32 cellular contexts compared by ENCODE assay signal in the genomic region with DNA sequence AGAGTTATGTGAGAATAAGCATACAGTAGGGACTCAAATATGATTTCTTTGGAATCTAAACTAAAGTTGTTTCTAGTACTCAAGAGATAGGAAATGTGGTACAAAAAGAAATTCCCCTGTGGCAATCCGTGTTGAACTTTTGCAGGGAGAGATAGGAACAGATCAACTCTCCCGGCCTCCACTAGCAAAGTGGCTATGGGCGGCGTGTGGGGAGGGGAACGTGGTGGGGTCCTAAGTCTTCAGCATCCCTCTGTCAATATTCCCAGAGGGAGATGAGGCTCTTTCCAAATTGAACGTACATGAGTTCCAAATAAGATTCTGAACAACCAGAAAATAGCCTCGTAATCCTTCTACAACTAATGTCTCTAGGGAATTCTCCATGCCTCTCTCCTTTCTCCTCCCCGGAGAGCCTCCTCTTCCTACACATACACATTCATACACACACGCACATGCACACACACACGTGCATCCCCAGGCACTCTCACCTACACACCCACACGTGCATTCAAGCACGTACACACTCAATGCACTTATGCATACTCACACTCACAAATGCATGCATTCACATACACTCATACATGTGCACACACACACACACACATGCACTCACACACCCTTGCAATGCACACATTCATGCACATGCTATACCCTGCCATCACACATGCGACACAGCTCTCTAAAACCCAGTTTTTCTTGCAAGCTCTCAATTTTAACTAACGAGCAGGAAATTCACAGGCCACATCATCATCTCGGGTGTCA.
"Had no signal": no experiment of that assay in that cellular context is flagged by ENCODE, and none has a peak within 500 bp of the region (broad histone marks: within the 10 kb centered on the region; RNA-seq: fewer than 3 reads in every experiment).

No MANE protein-coding gene starts in this region.

- FAIRE-seq: frontal cortex had no signal

- H3K36me3 ChIP-seq: adrenal gland, colonic mucosa, WERI-Rb-1 had no signal

- H3K9me3 Mint-ChIP-seq: activated B cell treated with CpG ODN at 0.5 μM for 24 hours; activated CD8-positive, alpha-beta T cell treated with anti-CD3 and anti-CD28 coated beads for 36 hours; activated naive CD4-positive, alpha-beta T cell treated with anti-CD3 and anti-CD28 coated beads, Interleukin-2, amount 50 U/mL, for 24 hours; activated naive CD8-positive, alpha-beta T cell treated with anti-CD3 and anti-CD28 coated beads for 36 hours; activated naive CD8-positive, alpha-beta T cell treated with anti-CD3 and anti-CD28 coated beads, Interleukin-2, amount 50 U/mL, for 24 hours; activated T-cell treated with anti-CD3 and anti-CD28 coated beads, Interleukin-2, amount 50 U/mL, for 4 hours; activated T-helper 17 cell treated with anti-CD3 and anti-CD28 coated beads, Interleukin-2, amount 50 U/mL, for 72 hours; dendritic cell treated with granulocyte-macrophage colony-stimulating factor and Interleukin-4, amounts not matched to agents 40 ng/mL and 50 ng/mL, for 4 days; endodermal cell; T-helper 2 cell treated with Interferon-gamma antibody and Interleukin-4, amounts not matched to agents 5 μg/mL and 100 μg/mL, for 36 hours had no signal

- H3K36me3 Mint-ChIP-seq: activated naive CD4-positive, alpha-beta T cell treated with anti-CD3 and anti-CD28 coated beads, Interleukin-2, amount 50 U/mL, for 24 hours; activated naive CD8-positive, alpha-beta T cell treated with anti-CD3 and anti-CD28 coated beads for 36 hours had no signal

- H3K27me3 Mint-ChIP-seq: activated naive CD4-positive, alpha-beta T cell treated with anti-CD3 and anti-CD28 coated beads, Interleukin-2, amount 50 U/mL, for 24 hours; activated T-helper 17 cell treated with anti-CD3 and anti-CD28 coated beads, Interleukin-2, amount 50 U/mL, for 72 hours; T-helper 17 cell had no signal

- H3K4me3 Mint-ChIP-seq: activated B cell treated with CpG ODN at 0.5 μM for 24 hours; activated CD8-positive, alpha-beta T cell treated with anti-CD3 and anti-CD28 coated beads for 36 hours; activated naive CD4-positive, alpha-beta T cell treated with anti-CD3 and anti-CD28 coated beads, Interleukin-2, amount 50 U/mL, for 24 hours; activated naive CD8-positive, alpha-beta T cell treated with anti-CD3 and anti-CD28 coated beads for 36 hours; activated naive CD8-positive, alpha-beta T cell treated with anti-CD3 and anti-CD28 coated beads, Interleukin-2, amount 50 U/mL, for 24 hours; activated T-cell treated with anti-CD3 and anti-CD28 coated beads, Interleukin-2, amount 50 U/mL, for 4 hours; activated T-helper 17 cell treated with anti-CD3 and anti-CD28 coated beads, Interleukin-2, amount 50 U/mL, for 72 hours; dendritic cell treated with granulocyte-macrophage colony-stimulating factor and Interleukin-4, amounts not matched to agents 40 ng/mL and 50 ng/mL, for 4 days; endodermal cell; T-helper 17 cell; T-helper 2 cell treated with Interferon-gamma antibody and Interleukin-4, amounts not matched to agents 5 μg/mL and 100 μg/mL, for 36 hours had no signal

- H3K27ac ChIP-seq: adrenal gland, body of pancreas, colonic mucosa, dorsolateral prefrontal cortex, WERI-Rb-1 had no signal

- H3K27ac Mint-ChIP-seq: activated B cell treated with CpG ODN at 0.5 μM for 24 hours; activated CD8-positive, alpha-beta T cell treated with anti-CD3 and anti-CD28 coated beads for 36 hours; activated naive CD4-positive, alpha-beta T cell treated with anti-CD3 and anti-CD28 coated beads, Interleukin-2, amount 50 U/mL, for 24 hours; activated naive CD8-positive, alpha-beta T cell treated with anti-CD3 and anti-CD28 coated beads for 36 hours; activated naive CD8-positive, alpha-beta T cell treated with anti-CD3 and anti-CD28 coated beads, Interleukin-2, amount 50 U/mL, for 24 hours; activated T-helper 17 cell treated with anti-CD3 and anti-CD28 coated beads, Interleukin-2, amount 50 U/mL, for 72 hours; dendritic cell treated with granulocyte-macrophage colony-stimulating factor and Interleukin-4, amounts not matched to agents 40 ng/mL and 50 ng/mL, for 4 days; endodermal cell; T-helper 17 cell; T-helper 2 cell treated with Interferon-gamma antibody and Interleukin-4, amounts not matched to agents 5 μg/mL and 100 μg/mL, for 36 hours had no signal

- H3K4me3 ChIP-seq: adrenal gland, body of pancreas, colonic mucosa, dorsolateral prefrontal cortex had no signal

- DNase-seq: activated B cell treated with CpG ODN at 0.5 μM for 24 hours; activated CD4-positive, alpha-beta T cell treated with anti-CD3 and anti-CD28 coated beads for 48 hours; activated CD4-positive, alpha-beta T cell treated with anti-CD3 and anti-CD28 coated beads, Interleukin-2, amount 50 U/mL, for 1 hour; activated CD4-positive, alpha-beta T cell treated with anti-CD3 and anti-CD28 coated beads, Interleukin-2, amount 50 U/mL, for 48 hours; activated CD8-positive, alpha-beta memory T cell treated with anti-CD3 and anti-CD28 coated beads for 24 hours; activated CD8-positive, alpha-beta T cell treated with anti-CD3 and anti-CD28 coated beads for 36 hours; activated effector memory CD4-positive, alpha-beta T cell treated with Interleukin-2 at 50 U/mL for 16 hours; activated gamma-delta T cell treated with Interleukin-2 at 50 U/mL for 16 hours; activated naive CD4-positive, alpha-beta T cell treated with Interleukin-2 at 50 U/mL for 16 hours; activated naive CD8-positive, alpha-beta T cell treated with anti-CD3 and anti-CD28 coated beads for 36 hours; activated naive CD8-positive, alpha-beta T cell treated with anti-CD3 and anti-CD28 coated beads, Interleukin-2, amount 50 U/mL, for 24 hours; activated T-cell treated with anti-CD3 and anti-CD28 coated beads, Interleukin-2, amount 50 U/mL, for 4 hours; adrenal gland; amygdala; aorta; body of pancreas; central memory CD4-positive, alpha-beta T cell; cerebellar nuclear complex; colonic mucosa; dorsolateral prefrontal cortex; effector memory CD4-positive, alpha-beta T cell; endodermal cell; foreskin fibroblast; T-helper 1 cell; T-helper 17 cell; T1000; WERI-Rb-1 had no signal

- H3K4me1 Mint-ChIP-seq: activated B cell treated with CpG ODN at 0.5 μM for 24 hours; activated naive CD4-positive, alpha-beta T cell treated with anti-CD3 and anti-CD28 coated beads, Interleukin-2, amount 50 U/mL, for 24 hours; activated naive CD8-positive, alpha-beta T cell treated with anti-CD3 and anti-CD28 coated beads for 36 hours; activated naive CD8-positive, alpha-beta T cell treated with anti-CD3 and anti-CD28 coated beads, Interleukin-2, amount 50 U/mL, for 24 hours had no signal

- H3K9me3 ChIP-seq: adrenal gland, colonic mucosa had no signal

- H3K27me3 ChIP-seq: adrenal gland, body of pancreas, colonic mucosa had no signal

- H3K4me1 ChIP-seq: adrenal gland, body of pancreas, colonic mucosa had no signal
